ENCODE assay signal across 22 cellular contexts in genomic region chr5:2381070-2381469, GRCh38.
"Had no signal": no experiment of that assay in that cellular context is flagged by ENCODE, and none has a peak within 500 bp of the region (broad histone marks: within the 10 kb centered on the region; RNA-seq: fewer than 3 reads in every experiment).

No MANE protein-coding gene starts in this region.

- H3K9ac ChIP-seq: SK-N-SH had no signal

- H3K4me3 ChIP-seq: MG63 had no signal

- H3K4me2 ChIP-seq: SK-N-SH had no signal

- H3K27ac ChIP-seq: HL-60, RWPE1 had no signal

- DNase-seq: IMR-90, Karpas-422, KG1, MG63, NCI-H1092, NCI-H1105 treated with DMSO at 0.1 percent for 48 hours, NCI-H1417 treated with DMSO at 0.1 percent for 48 hours, NCI-H146, NCI-H1694 treated with DMSO at 0.1 percent for 48 hours, NCI-H1930, NCI-H2081 treated with DMSO at 0.1 percent for 48 hours, NCI-H2171, NCI-H226, NCI-H446, NCI-H510A, NCI-H524 treated with DMSO at 0.1 percent for 48 hours, NCI-H69, NCI-H774, SHP77, SK-N-SH had no signal

- H3K9me3 ChIP-seq: MG63, SK-N-SH had no signal

- H3K36me3 ChIP-seq: MG63 had no signal
